Comparison of ENCODE assay signal across 8 cellular contexts in the genomic region with DNA sequence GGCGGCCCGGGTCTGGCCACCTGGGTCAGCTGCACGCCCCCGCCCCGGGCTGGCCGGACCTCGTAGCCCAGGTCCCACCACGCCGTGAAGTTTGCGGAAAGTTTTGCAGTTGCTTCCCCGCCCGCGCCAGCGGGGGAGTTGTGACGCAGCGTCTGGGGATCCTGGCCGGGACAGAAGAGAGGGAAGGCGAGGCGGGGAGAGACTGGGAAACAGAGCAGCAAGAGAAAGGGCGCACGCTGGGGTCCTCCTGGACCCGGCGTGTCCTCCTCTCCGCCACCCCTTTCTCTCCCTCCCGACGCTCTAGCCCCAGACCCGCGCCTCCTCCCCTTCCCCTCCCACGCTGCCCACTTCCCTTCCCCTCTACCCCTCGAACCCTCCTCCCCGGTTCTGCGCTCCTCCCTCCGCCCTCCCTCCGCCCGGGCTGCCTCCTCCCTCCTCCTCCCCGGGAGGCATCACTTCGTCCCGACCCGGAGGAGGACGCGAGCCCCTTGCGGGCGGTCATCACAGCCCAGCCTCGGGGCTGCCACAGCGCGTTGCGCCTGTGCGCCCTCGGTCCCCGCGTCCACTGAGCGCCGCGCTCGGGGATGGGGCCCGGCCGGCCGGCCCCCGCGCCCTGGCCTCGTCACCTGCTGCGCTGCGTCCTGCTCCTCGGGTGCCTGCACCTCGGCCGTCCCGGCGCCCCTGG. TPM values are rescaled to one million over a fixed set of nuclear protein-coding genes. Genes with fewer than 3 reads are reported as not detected.
DNase-seq lines count a peak whose midpoint lies in the region; ATAC-seq, FAIRE-seq and TF ChIP-seq lines count a peak whose summit lies in the region.

A gene with protein sequence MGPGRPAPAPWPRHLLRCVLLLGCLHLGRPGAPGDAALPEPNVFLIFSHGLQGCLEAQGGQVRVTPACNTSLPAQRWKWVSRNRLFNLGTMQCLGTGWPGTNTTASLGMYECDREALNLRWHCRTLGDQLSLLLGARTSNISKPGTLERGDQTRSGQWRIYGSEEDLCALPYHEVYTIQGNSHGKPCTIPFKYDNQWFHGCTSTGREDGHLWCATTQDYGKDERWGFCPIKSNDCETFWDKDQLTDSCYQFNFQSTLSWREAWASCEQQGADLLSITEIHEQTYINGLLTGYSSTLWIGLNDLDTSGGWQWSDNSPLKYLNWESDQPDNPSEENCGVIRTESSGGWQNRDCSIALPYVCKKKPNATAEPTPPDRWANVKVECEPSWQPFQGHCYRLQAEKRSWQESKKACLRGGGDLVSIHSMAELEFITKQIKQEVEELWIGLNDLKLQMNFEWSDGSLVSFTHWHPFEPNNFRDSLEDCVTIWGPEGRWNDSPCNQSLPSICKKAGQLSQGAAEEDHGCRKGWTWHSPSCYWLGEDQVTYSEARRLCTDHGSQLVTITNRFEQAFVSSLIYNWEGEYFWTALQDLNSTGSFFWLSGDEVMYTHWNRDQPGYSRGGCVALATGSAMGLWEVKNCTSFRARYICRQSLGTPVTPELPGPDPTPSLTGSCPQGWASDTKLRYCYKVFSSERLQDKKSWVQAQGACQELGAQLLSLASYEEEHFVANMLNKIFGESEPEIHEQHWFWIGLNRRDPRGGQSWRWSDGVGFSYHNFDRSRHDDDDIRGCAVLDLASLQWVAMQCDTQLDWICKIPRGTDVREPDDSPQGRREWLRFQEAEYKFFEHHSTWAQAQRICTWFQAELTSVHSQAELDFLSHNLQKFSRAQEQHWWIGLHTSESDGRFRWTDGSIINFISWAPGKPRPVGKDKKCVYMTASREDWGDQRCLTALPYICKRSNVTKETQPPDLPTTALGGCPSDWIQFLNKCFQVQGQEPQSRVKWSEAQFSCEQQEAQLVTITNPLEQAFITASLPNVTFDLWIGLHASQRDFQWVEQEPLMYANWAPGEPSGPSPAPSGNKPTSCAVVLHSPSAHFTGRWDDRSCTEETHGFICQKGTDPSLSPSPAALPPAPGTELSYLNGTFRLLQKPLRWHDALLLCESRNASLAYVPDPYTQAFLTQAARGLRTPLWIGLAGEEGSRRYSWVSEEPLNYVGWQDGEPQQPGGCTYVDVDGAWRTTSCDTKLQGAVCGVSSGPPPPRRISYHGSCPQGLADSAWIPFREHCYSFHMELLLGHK (N-terminal part only) (plus strand): TSS at position 452 of the 685 bp plus-strand sequence. CDS start 133 bp downstream, at position 585.

- no peak for TF ChIP-seq POLR2A in K562 (conservative IDR thresholded peaks at IDR 0.05)

- no peaks in the 10 kb centered on the region; the same call in 1 of the 2 replicates for H4K20me1 ChIP-seq in K562 (replicated peaks; ENCODE audit: control insufficient read depth, insufficient read depth, low read length)

- DNase-seq in ACHN (peak; percentile 78), H7 (peak; percentile 91), RPMI7951 (ENCODE audit: low read depth) (peak; percentile 80), K562 (ENCODE audit: extremely low read depth in 1 of 4, low spot score in 3 of 4) (peak; percentile 43 to 76 (median 60)), sciatic nerve (ENCODE audit: low spot score) (peak; percentile 84), NCI-H1092 treated with DMSO at 0.1 percent for 48 hours (lab: John Stamatoyannopoulos, UW) (no peak)

- no peak for TF ChIP-seq CTCF in K562 (IDR thresholded peaks at IDR 0.05 in 2 of 3, conservative IDR thresholded peaks at IDR 0.05 in 1 of 3; ENCODE audit: insufficient read depth in 2 of 3, low read depth in 1 of 3, low read length in 3 of 3)

- peak within 1 kb of the TSS; percentile 89 for H3K4me3 ChIP-seq in H7 (ENCODE audit: insufficient read depth, low read depth, low read length)
- peak within 1 kb of the TSS; percentile 43 for H3K4me3 ChIP-seq in K562
- H3K4me3 ChIP-seq in iPS-18a (ENCODE audit: low read length) = peak within 1 kb of the TSS; percentile 83

- in situ Hi-C loops in ACHN (cut with HindIII; ENCODE audit: low pct_ligation_motif_present, low pct_unique_long_range_greater_than_20kb, low sequenced_read_pairs) (no loop called here), K562 (cut with MboI) (no loop called here)

- no peak for TF ChIP-seq RAD21 in K562 (CRISPR knock-in tag; conservative IDR thresholded peaks at IDR 0.05 in 1 of 2, IDR thresholded peaks at IDR 0.05 in 1 of 2)

- H3K9me3 ChIP-seq in K562 (replicated peaks; ENCODE audit: control insufficient read depth, insufficient read depth, low read depth, low read length) = no peaks in the 10 kb centered on the region
- H3K9me3 ChIP-seq in iPS-18a (ENCODE audit: control insufficient read depth, low read depth, low read length) = no peaks in the 10 kb centered on the region

- H3K36me3 ChIP-seq in H7 (replicated peaks; ENCODE audit: control insufficient read depth, insufficient read depth, low read length) (no peaks in the 10 kb centered on the region), K562 (ENCODE audit: control insufficient read depth, insufficient read depth, low read length) (no peaks in the 10 kb centered on the region), iPS-18a (ENCODE audit: control insufficient read depth, low read depth, low read length) (no peaks in the 10 kb centered on the region)

- H3K27me3 ChIP-seq in H7 (ENCODE audit: control insufficient read depth, insufficient read depth, low read length) = peaks cover 2% of the 10 kb centered on the region; the same call in 1 of the 2 replicates
- peaks cover 19 to 62% of the 10 kb centered on the region in 2 experiments; a peak in 4 of 5 replicates for H3K27me3 ChIP-seq in K562 (ENCODE audit: control insufficient read depth in 2 of 2, insufficient read depth in 2 of 2, low read length in 2 of 2)
- peaks cover 6% of the 10 kb centered on the region for H3K27me3 ChIP-seq in iPS-18a (ENCODE audit: control insufficient read depth, insufficient read depth, low read length)

- CTCF ChIA-PET in K562 (lab: Yijun Ruan, JAX; ENCODE audit: low intra/inter-chr PET ratio) = no interaction called here

- TF ChIP-seq EP300 in K562 (IDR thresholded peaks at IDR 0.05; ENCODE audit: low read length) = no peak

- no peak within 1 kb of the TSS for H3K27ac ChIP-seq in K562 (ENCODE audit: extremely low read depth, low read depth, low read length)
- H3K27ac ChIP-seq in iPS-18a (ENCODE audit: low read length) = no peak within 1 kb of the TSS

- peak within 1 kb of the TSS; percentile 62; the same call in 1 of the 2 replicates for H2AFZ ChIP-seq in K562 (ENCODE audit: low read depth, low read length)

- peak; percentile 63 for ATAC-seq in K562
- peak; percentile 70 for ATAC-seq in sciatic nerve
- ATAC-seq in HG02973 (IDR thresholded peaks at IDR 0.05; ENCODE audit: unreplicated experiment) = no peak

- FAIRE-seq in K562 (lab: Jason Lieb, UNC) = no peak

- POLR2A ChIA-PET in K562 (lab: Yijun Ruan, JAX) = no interaction called here

- no TSS peak for BruUV-seq in K562 (replicated peaks; lab: Mats Ljungman, UMichigan)

- H3K4me2 ChIP-seq in K562 (ENCODE audit: insufficient read depth, low read length) = peak within 1 kb of the TSS; percentile 49

- WGBS in K562 (ENCODE audit: insufficient coverage, low coverage, missing lambda C conversion rate) = 3% methylated on average over 19 of the region's 68 CpGs

- H3K4me1 ChIP-seq in K562 (replicated peaks in 1 of 2; ENCODE audit: control insufficient read depth in 2 of 2, insufficient read depth in 2 of 2, low read length in 2 of 2) (peaks cover 0 to 36% of the 10 kb centered on the region in 2 experiments; a peak in 3 of 5 replicates), iPS-18a (ENCODE audit: control insufficient read depth, low read depth, low read length) (peaks cover 12% of the 10 kb centered on the region)

- H3K79me2 ChIP-seq in K562 (ENCODE audit: control insufficient read depth, insufficient read depth, low read length) = no peaks in the 10 kb centered on the region

- peak within 1 kb of the TSS in 1 of 2 experiments; percentile 79; a peak in 2 of 4 replicates for H3K9ac ChIP-seq in K562 (ENCODE audit: insufficient read depth in 1 of 2, low read depth in 2 of 2, low read length in 2 of 2)
- H3K9ac ChIP-seq in iPS-18a (ENCODE audit: low read length) = peak within 1 kb of the TSS; percentile 63

- no peaks in the 10 kb centered on the region for H3K9me1 ChIP-seq in K562 (ENCODE audit: control insufficient read depth, insufficient read depth, low read length)

- intact Hi-C loops in K562 (cut with micrococcal nuclease) (no loop called here), sciatic nerve (cut with DNase I) (no loop called here)

TF ChIP-seq in K562, 482 proteins besides CTCF, POLR2A, EP300 and RAD21 (continues in another document):
- TF ChIP-seq XRCC5 (IDR thresholded peaks at IDR 0.05; ENCODE audit: low read depth, low read length) = no peak
- peak in 1 of 2 experiments; percentile 40; a peak in 2 of 4 replicates for TF ChIP-seq NRF1 (conservative IDR thresholded peaks at IDR 0.05 in 1 of 2, IDR thresholded peaks at IDR 0.05 in 1 of 2)
- TF ChIP-seq ZNF121 (CRISPR knock-in tag; conservative IDR thresholded peaks at IDR 0.05) = no peak
- peak; percentile 37; the same call in 1 of the 2 replicates for TF ChIP-seq POLR2G (IDR thresholded peaks at IDR 0.05; ENCODE audit: low read depth, low read length)
- TF ChIP-seq ZNF263 (CRISPR knock-in tag; IDR thresholded peaks at IDR 0.05; ENCODE audit: borderline replicate concordance) = peak; percentile 95
- no peak for TF ChIP-seq NR4A1 (CRISPR knock-in tag; IDR thresholded peaks at IDR 0.05)
- TF ChIP-seq NR4A1 (tag; IDR thresholded peaks at IDR 0.05) = no peak
- no peak for TF ChIP-seq ZNF282 (CRISPR knock-in tag; IDR thresholded peaks at IDR 0.05)

RNA-seq across cellular contexts. Expression of the gene that starts here (rescaled TPM):
- 57.8 and 80.5 TPM in 2 replicates for total RNA-seq in H7 (2014; rRNA removed; shearing (Covaris generic))
- total RNA-seq in RPMI7951 (2014; rRNA removed; shearing (Covaris generic)) = 124 and 152 TPM in 2 replicates
- total RNA-seq in K562 (2011; cell fraction: chromatin; rRNA removed; ENCODE audit: low replicate concordance) = 13.5 and 48.4 TPM in 2 replicates
- 54.0 and 59.1 TPM in 2 replicates for total RNA-seq in K562 (2011; cell fraction: nucleolus; rRNA removed)
- 25.0 and 27.9 TPM in 2 replicates for total RNA-seq in K562 (2011; cell fraction: nucleoplasm; rRNA removed)
- total RNA-seq in K562 (2014; rRNA removed) (11.5 and 19.9 TPM in 2 replicates), K562 (2014; rRNA removed; fragmentation: Illumina TruSeq; extraction: Trizol) (2.7 and 4.1 TPM in 2 replicates), K562 (2015; rRNA removed; fragmentation: Illumina TruSeq; extraction: Trizol) (3.8 and 4.1 TPM in 2 replicates), K562 (2021) (10.8 and 11.0 TPM in 2 replicates), sciatic nerve (111 TPM)
- polyA plus RNA-seq in K562 (2011; rRNA removed) (9.0 and 9.2 TPM in 2 replicates), K562 (2014; fragmentation: Illumina TruSeq; extraction: Trizol) (6.6 and 9.7 TPM in 2 replicates), K562 (2014; fragmentation: Nextera tagmentation; extraction: Ambion mirVana) (under 1 TPM; 0.28 to 0.34 TPM), K562 (2014; rRNA removed) (8.1 and 11.3 TPM in 2 replicates)
- polyA plus RNA-seq in K562 (2011; cell fraction: cytosol; rRNA removed) = 5.1 and 16.1 TPM in 2 replicates
- polyA plus RNA-seq in K562 (2011; cell fraction: nucleus; rRNA removed) = 26.9 and 53.0 TPM in 2 replicates
- 15.9 and 30.3 TPM in 2 replicates for polyA plus RNA-seq in K562 (2012)
- 2.5 and 7.6 TPM in 2 replicates for polyA minus RNA-seq in K562 (2011; rRNA and poly(A)+ RNA removed)
- polyA minus RNA-seq in K562 (2011; cell fraction: cytosol; rRNA and poly(A)+ RNA removed) = 7.0 and 7.5 TPM in 2 replicates
- 11.7 and 12.7 TPM in 2 replicates for polyA minus RNA-seq in K562 (2011; cell fraction: nucleus; rRNA and poly(A)+ RNA removed)
